Comparison of ENCODE assay signal across 8 cellular contexts in the genomic region with DNA sequence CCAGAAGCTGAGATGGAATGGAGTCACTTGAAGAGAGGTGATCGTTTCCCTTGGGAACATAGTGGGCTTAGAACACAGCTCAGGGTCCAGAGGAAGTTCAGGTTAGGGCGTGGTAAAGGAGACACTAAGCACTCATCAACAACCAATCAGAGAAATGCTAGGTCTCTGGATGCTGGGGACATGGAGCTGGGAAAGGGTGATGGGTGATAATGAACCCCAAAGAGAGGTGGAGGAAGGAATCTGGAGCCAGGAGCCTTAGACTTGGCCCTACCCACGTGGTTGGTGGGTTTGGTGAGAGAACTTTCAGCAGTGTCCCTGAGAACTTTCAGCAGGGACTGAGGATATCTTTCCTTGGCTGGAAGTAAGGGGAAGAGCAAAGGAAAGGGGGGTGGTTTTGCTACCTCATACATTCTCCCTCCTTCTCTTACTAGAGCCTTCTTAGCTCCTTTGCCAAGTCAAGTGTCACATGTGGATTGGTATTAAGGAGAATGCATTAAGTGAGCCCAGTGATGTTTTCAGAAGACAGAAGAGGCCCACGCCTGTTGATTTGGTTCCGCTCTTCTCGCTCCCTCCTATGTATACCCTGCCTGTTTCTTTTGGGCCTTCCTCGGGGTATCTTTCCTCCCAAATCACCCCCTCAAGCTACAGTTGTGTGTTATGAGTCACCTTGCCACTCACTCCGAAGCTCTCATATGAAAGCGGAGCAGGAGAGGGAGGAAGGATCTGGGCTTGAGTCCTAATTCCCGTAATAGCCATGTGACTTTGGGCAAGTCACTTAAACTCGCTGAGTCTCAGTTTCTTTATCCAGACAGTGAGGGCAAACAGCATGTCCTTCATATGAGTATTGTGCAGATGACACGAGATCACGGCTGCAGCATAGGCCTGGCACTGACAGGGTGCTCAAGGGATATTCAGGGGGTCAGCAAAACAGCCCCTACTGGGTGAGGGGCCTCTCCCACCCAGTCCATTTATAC.
DNase-seq lines count a peak whose midpoint lies in the region; ATAC-seq, FAIRE-seq and TF ChIP-seq lines count a peak whose summit lies in the region.

No MANE protein-coding gene starts in this region.

- BruUV-seq in PC-9 (replicated peaks; lab: Mats Ljungman, UMichigan), result no TSS peak

- H3K36me3 Mint-ChIP-seq in activated CD8-positive, alpha-beta T cell treated with anti-CD3 and anti-CD28 coated beads, Interleukin-2, amount 10 ng/mL, durations not matched to agents 7 days and 5 days (ENCODE audit: low read depth), result peaks cover 28% of the 10 kb centered on the region

- peak overlapping the region; percentile 57 for H3K27ac Mint-ChIP-seq in activated CD8-positive, alpha-beta T cell treated with anti-CD3 and anti-CD28 coated beads, Interleukin-2, amount 10 ng/mL, durations not matched to agents 7 days and 5 days

- no peak overlapping the region for H3K4me3 ChIP-seq in PC-9

- H3K4me3 Mint-ChIP-seq in activated CD8-positive, alpha-beta T cell treated with anti-CD3 and anti-CD28 coated beads, Interleukin-2, amount 10 ng/mL, durations not matched to agents 7 days and 5 days, result no peak overlapping the region

- no peaks in the 10 kb centered on the region for H3K9me3 ChIP-seq in PC-9 (ENCODE audit: insufficient read depth, low read depth)

- H3K27me3 ChIP-seq in PC-9 (ENCODE audit: insufficient read depth, low read depth), result no peaks in the 10 kb centered on the region

- peaks cover 14% of the 10 kb centered on the region; the same call in 1 of the 2 replicates for H3K36me3 ChIP-seq in PC-9 (ENCODE audit: low read depth)

- ATAC-seq in activated CD8-positive, alpha-beta T cell treated with anti-CD3 and anti-CD28 coated beads, Interleukin-2, amount 10 ng/mL, durations not matched to agents 7 days and 5 days, result no peak
- ATAC-seq in GM21367 (IDR thresholded peaks at IDR 0.05; ENCODE audit: unreplicated experiment), result no peak

- 0 out of 2 replicates have a peak, but pooled peaks have one; percentile 41 for TF ChIP-seq POLR2A in GM12891 (IDR thresholded peaks at IDR 0.05; ENCODE audit: low read depth, low read length)

- H3K27me3 Mint-ChIP-seq in activated CD8-positive, alpha-beta T cell treated with anti-CD3 and anti-CD28 coated beads, Interleukin-2, amount 10 ng/mL, durations not matched to agents 7 days and 5 days (ENCODE audit: low read depth), result peaks cover 2% of the 10 kb centered on the region

- H3K79me2 ChIP-seq in PC-9 (ENCODE audit: low read depth), result peaks cover 22% of the 10 kb centered on the region

- peak; percentile 54 for FAIRE-seq in GM12891 (lab: Jason Lieb, UNC)

- POLR2A ChIA-PET in activated CD8-positive, alpha-beta T cell treated with anti-CD3 and anti-CD28 coated beads, Interleukin-2, amount 10 ng/mL, durations not matched to agents 7 days and 5 days (lab: Charles Lee), result interaction anchor here (0.6 to 11.6 kb wide), 4 partner anchors 13 to 83 kb away, joined by 3 to 292 read pairs (median 4); no protein-coding TSS in a partner anchor
- POLR2A ChIA-PET in PC-9 (lab: Charles Lee; ENCODE audit: unreplicated experiment), result interaction anchor here (0.6 to 1.2 kb wide), 4 partner anchors 24 to 55 kb away, joined by 3 to 4 read pairs (median 4); no protein-coding TSS in a partner anchor

- H3K9me3 Mint-ChIP-seq in activated CD8-positive, alpha-beta T cell treated with anti-CD3 and anti-CD28 coated beads, Interleukin-2, amount 10 ng/mL, durations not matched to agents 7 days and 5 days (ENCODE audit: insufficient read depth), result no peaks in the 10 kb centered on the region

- no peak for DNase-seq in GM12891 (ENCODE audit: insufficient read length, low spot score)
- no peak for DNase-seq in activated CD8-positive, alpha-beta T cell treated with anti-CD3 and anti-CD28 coated beads, Interleukin-2, amount 10 ng/mL, durations not matched to agents 7 days and 5 days
- peak; percentile 11 for DNase-seq in fibroblast of peridontal ligament (ENCODE audit: extremely low read depth)
- DNase-seq in renal cortical epithelial cell (ENCODE audit: low read depth), result peak; percentile 86
- no peak for DNase-seq in DMS53 (lab: John Stamatoyannopoulos, UW)
- no peak for DNase-seq in PC-9
- no peak for DNase-seq in NCI-H1930 (lab: John Stamatoyannopoulos, UW)

- no peak overlapping the region for H3K4me2 ChIP-seq in PC-9

- H3K4me1 ChIP-seq in PC-9 (replicated peaks; ENCODE audit: insufficient read depth), result peaks cover 43% of the 10 kb centered on the region

- H3K4me1 Mint-ChIP-seq in activated CD8-positive, alpha-beta T cell treated with anti-CD3 and anti-CD28 coated beads, Interleukin-2, amount 10 ng/mL, durations not matched to agents 7 days and 5 days (ENCODE audit: low read depth), result peaks cover 44% of the 10 kb centered on the region

- CTCF ChIA-PET in activated CD8-positive, alpha-beta T cell treated with anti-CD3 and anti-CD28 coated beads, Interleukin-2, amount 10 ng/mL, durations not matched to agents 7 days and 5 days (lab: Charles Lee), result interaction anchor here (1.1 to 14.6 kb wide), 2 partner anchors 37 to 63 kb away, joined by 3 to 308 read pairs; a partner anchor contains a TSS
- CTCF ChIA-PET in PC-9 (lab: Charles Lee), result interaction anchor here (0.7 to 1.3 kb wide), 2 partner anchors 63 to 191 kb away, joined by 3 to 4 read pairs; a partner anchor contains a TSS

- H3K27ac ChIP-seq in PC-9, result no peak overlapping the region

- TF ChIP-seq CTCF in PC-9 (conservative IDR thresholded peaks at IDR 0.05), result no peak

- H3F3A ChIP-seq in PC-9 (ENCODE audit: insufficient read depth, low read depth), result peaks cover 28% of the 10 kb centered on the region

- no peaks in the 10 kb centered on the region for H3K9me2 ChIP-seq in PC-9 (ENCODE audit: insufficient read depth)

- no peaks in the 10 kb centered on the region for H4K20me1 ChIP-seq in PC-9 (ENCODE audit: insufficient read depth)

- no peak overlapping the region for H2AFZ ChIP-seq in PC-9

- intact Hi-C loops in PC-9 (cut with micrococcal nuclease; ENCODE audit: unreplicated experiment), result no loop called here

TF ChIP-seq in GM12891, 5 proteins besides CTCF, POLR2A, EP300 and RAD21:
- TF ChIP-seq POLR2AphosphoS5 (IDR thresholded peaks at IDR 0.05; ENCODE audit: low read depth, low read length) (peak; percentile 69; the same call in 1 of the 2 replicates), PAX5 (IDR thresholded peaks at IDR 0.05; ENCODE audit: insufficient read depth, low read length, severe bottlenecking) (no peak), POU2F2 (IDR thresholded peaks at IDR 0.05; ENCODE audit: low read depth, low read length) (0 out of 2 replicates have a peak, but pooled peaks have one; percentile 47), SPI1 (IDR thresholded peaks at IDR 0.05; ENCODE audit: low read depth, low read length) (no peak)

Comparison
In these comparisons a context has a peak if more than half of its experiments do, and no peak if none do; other contexts are left out.
1. DNase-seq: peak in fibroblast of peridontal ligament (single experiment) and renal cortical epithelial cell (single experiment); none in GM12891 (single experiment), activated CD8-positive, alpha-beta T cell treated with anti-CD3 and anti-CD28 coated beads, Interleukin-2, amount 10 ng/mL, durations not matched to agents 7 days and 5 days (single experiment), DMS53 (single experiment), PC-9 (0 of 2) and NCI-H1930 (0 of 2).